ENCODE assay signal across 1 cellular context in genomic region chr5:140298183-140298601, GRCh38.
TF ChIP-seq lines count a peak whose summit lies in the region.

No MANE protein-coding gene starts in this region.

TF ChIP-seq in HepG2, 621 proteins besides CTCF, POLR2A, EP300 and RAD21:
- TF ChIP-seq U2AF2 (IDR thresholded peaks at IDR 0.05; ENCODE audit: low read depth, low read length) (no peak), RERE (CRISPR knock-in tag; IDR thresholded peaks at IDR 0.05; ENCODE audit: low read depth) (no peak)
